In genomic region chr5:15620501-15620900, GRCh38 we compare ENCODE assay signal across 11 cellular contexts.
DNase-seq lines count a peak whose midpoint lies in the region; ATAC-seq and TF ChIP-seq lines count a peak whose summit lies in the region.
"Had no signal": no experiment of that assay in that cellular context is flagged by ENCODE, and none has a peak within 500 bp of the region (broad histone marks: within the 10 kb centered on the region; RNA-seq: fewer than 3 reads in every experiment).

No MANE protein-coding gene starts in this region.

- peaks cover 5% of the 10 kb centered on the region; the same call in 2 of the 3 replicates for H3K4me1 Mint-ChIP-seq in GM23338

- TF ChIP-seq POLR2A in adrenal gland (IDR thresholded peaks at IDR 0.05): no peak
- no peak for TF ChIP-seq POLR2A in GM18505 (IDR thresholded peaks at IDR 0.05; ENCODE audit: borderline replicate concordance, extremely low read depth, insufficient read depth, insufficient read length)

- no peaks in the 10 kb centered on the region for H3K9me2 ChIP-seq in GM23338 (ENCODE audit: insufficient read depth)

- no peak for TF ChIP-seq CTCF in GM23338 (conservative IDR thresholded peaks at IDR 0.05; ENCODE audit: low read depth in 2 of 2)
- no peak for TF ChIP-seq CTCF in adrenal gland (IDR thresholded peaks at IDR 0.05)
- no peak for TF ChIP-seq CTCF in foreskin fibroblast (IDR thresholded peaks at IDR 0.05; ENCODE audit: low read depth, low read length)

- no peak overlapping the region for H3K4me3 ChIP-seq in GM23338
- no peak overlapping the region for H3K4me3 ChIP-seq in adrenal gland
- peak overlapping the region; percentile 1 to 34 for H3K4me3 ChIP-seq in foreskin fibroblast (ENCODE audit: low read depth in 1 of 2, low read length in 2 of 2)
- H3K4me3 ChIP-seq: PC-9 had no signal

- peaks cover 29% of the 10 kb centered on the region for H3K79me2 ChIP-seq in GM23338 (replicated peaks; ENCODE audit: insufficient read depth)

- no peaks in the 10 kb centered on the region for H3F3A ChIP-seq in GM23338 (replicated peaks; ENCODE audit: low read depth)

- H3K27ac ChIP-seq in GM23338 (ENCODE audit: low read depth): no peak overlapping the region
- no peak overlapping the region for H3K27ac ChIP-seq in adrenal gland
- H3K27ac ChIP-seq: PC-9 had no signal

- no peak for ATAC-seq in GM23338
- no peak for ATAC-seq in GM18505 (IDR thresholded peaks at IDR 0.05; ENCODE audit: unreplicated experiment)
- ATAC-seq in HG02759 (IDR thresholded peaks at IDR 0.05; ENCODE audit: unreplicated experiment): no peak
- ATAC-seq in HG03280 (IDR thresholded peaks at IDR 0.05; ENCODE audit: unreplicated experiment): no peak

- WGBS in adrenal gland, 4 donors: 84 to 88% (median 87%) methylated on average over 8 to 11 of the region's 11 CpGs

- no peak overlapping the region for H2AFZ ChIP-seq in GM23338
- H2AFZ ChIP-seq: PC-9 had no signal

- no peaks in the 10 kb centered on the region for H3K27me3 Mint-ChIP-seq in GM23338 (ENCODE audit: insufficient read depth, low read depth, poor library complexity)

- no peaks in the 10 kb centered on the region for H3K9me3 Mint-ChIP-seq in GM23338

- no peaks in the 10 kb centered on the region for H3K9me3 ChIP-seq in adrenal gland (replicated peaks in 1 of 3)

- H3K36me3 ChIP-seq in GM23338 (ENCODE audit: insufficient read depth) (no peaks in the 10 kb centered on the region), adrenal gland (replicated peaks in 1 of 2) (no peaks in the 10 kb centered on the region)

- H4K20me1 ChIP-seq in GM23338 (replicated peaks; ENCODE audit: insufficient read depth): no peaks in the 10 kb centered on the region

- DNase-seq in GM23338 (ENCODE audit: low spot score): no peak
- peak in 4 of 7 donors; percentile 40 to 55 (median 40) for DNase-seq in adrenal gland
- DNase-seq in foreskin fibroblast: peak; percentile 56 to 79
- DNase-seq in pulmonary artery endothelial cell (ENCODE audit: low read depth, low spot score): peak; percentile 83
- DNase-seq in germinal center (ENCODE audit: low spot score): no peak
- DNase-seq: NCI-H2081 treated with DMSO at 0.1 percent for 48 hours; PC-9; stimulated activated naive CD4-positive, alpha-beta T cell treated with Interleukin-2 at 50 U/mL for 16 hours had no signal

- H3K36me3 Mint-ChIP-seq in GM23338 (ENCODE audit: low read depth): 0 out of 3 replicates have a peak, but pooled peaks cover 2% of the 10 kb centered on the region

- no peak overlapping the region for H3K4me2 ChIP-seq in GM23338
- H3K4me2 ChIP-seq: PC-9 had no signal

- no peak overlapping the region for H3K4me3 Mint-ChIP-seq in GM23338

- H3K27me3 ChIP-seq in GM23338 (ENCODE audit: insufficient read depth) (no peaks in the 10 kb centered on the region), adrenal gland (no peaks in the 10 kb centered on the region)

- intact Hi-C loops in adrenal gland (cut with DNase I): no loop called here

- H3K27ac Mint-ChIP-seq in GM23338: peak overlapping the region; percentile 53; the same call in 1 of the 2 replicates

- no peaks in the 10 kb centered on the region for H3K4me1 ChIP-seq in GM23338 (ENCODE audit: insufficient read depth)
- peaks cover 0 to 9% of the 10 kb centered on the region in 2 donors for H3K4me1 ChIP-seq in adrenal gland (replicated peaks in 1 of 2)

TF ChIP-seq in GM23338, 12 proteins besides CTCF, POLR2A, EP300 and RAD21 (continues in another document):
- TF ChIP-seq NANOG (IDR thresholded peaks at IDR 0.05; ENCODE audit: borderline replicate concordance) (no peak), EZH2phosphoT487 (IDR thresholded peaks at IDR 0.05; ENCODE audit: unreplicated experiment) (no peak), ZNF462 (CRISPR knock-in tag; IDR thresholded peaks at IDR 0.05) (no peak), ZNF114 (CRISPR knock-in tag; IDR thresholded peaks at IDR 0.05) (no peak), POLR2AphosphoS5 (IDR thresholded peaks at IDR 0.05; ENCODE audit: low read depth) (no peak), ZNF331 (CRISPR knock-in tag; IDR thresholded peaks at IDR 0.05; ENCODE audit: low read depth) (no peak), JUNB (IDR thresholded peaks at IDR 0.05; ENCODE audit: unreplicated experiment) (no peak), ETS1 (IDR thresholded peaks at IDR 0.05) (no peak), CREB1 (CRISPR knock-in tag; IDR thresholded peaks at IDR 0.05; ENCODE audit: low read depth) (no peak), STAT1 (IDR thresholded peaks at IDR 0.05; ENCODE audit: unreplicated experiment) (no peak), EZH2 (IDR thresholded peaks at IDR 0.05; ENCODE audit: low read depth, unreplicated experiment) (no peak)

Comparison
In these comparisons a context has a peak if more than half of its experiments do, and no peak if none do; other contexts are left out.
1. DNase-seq: peak in adrenal gland (4 of 7), foreskin fibroblast (2 of 2) and pulmonary artery endothelial cell (single experiment); none in GM23338 (single experiment) and germinal center (single experiment).
2. H3K4me3 ChIP-seq: peak in foreskin fibroblast (2 of 2); none in GM23338 (single experiment) and adrenal gland (0 of 4).